ENCODE assay signal across 1 cellular context in the genomic region with DNA sequence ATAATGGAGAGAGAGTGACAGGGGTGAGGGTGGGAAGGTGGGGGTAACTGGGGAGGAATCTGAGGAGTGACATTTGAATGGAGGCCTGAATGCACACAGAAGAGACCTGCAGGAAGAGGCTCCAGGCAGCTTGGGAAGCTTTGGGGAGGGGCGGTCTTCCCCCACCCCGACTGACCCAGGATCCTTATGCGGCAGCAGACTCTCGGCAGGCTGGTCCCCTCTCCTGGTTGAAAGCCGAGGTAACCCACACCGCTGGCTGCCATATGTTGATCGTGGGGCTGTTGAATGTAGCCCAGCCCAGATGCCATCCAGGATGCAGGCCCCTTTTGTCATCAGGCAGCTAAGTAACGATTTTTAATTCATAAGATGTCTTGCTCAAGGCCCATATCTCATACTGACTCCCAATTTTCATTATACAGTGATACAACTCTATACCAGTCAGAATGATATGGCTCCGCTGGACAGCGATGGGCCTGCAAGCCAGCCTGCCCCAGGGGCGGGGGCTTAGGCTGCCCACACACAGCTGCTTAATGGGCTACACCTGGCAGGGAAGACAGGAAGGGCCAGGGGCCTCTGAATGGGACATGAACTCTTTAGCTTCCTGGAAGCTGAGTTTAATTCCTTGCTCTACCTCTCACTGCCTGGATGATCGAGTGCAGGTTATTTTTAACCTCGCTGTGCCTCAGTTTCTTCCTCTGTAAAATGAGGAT.
TF ChIP-seq lines count a peak whose summit lies in the region.

No MANE protein-coding gene starts in this region.

TF ChIP-seq in GM23338, 12 proteins besides CTCF, POLR2A, EP300 and RAD21:
- TF ChIP-seq, protein P1, sequence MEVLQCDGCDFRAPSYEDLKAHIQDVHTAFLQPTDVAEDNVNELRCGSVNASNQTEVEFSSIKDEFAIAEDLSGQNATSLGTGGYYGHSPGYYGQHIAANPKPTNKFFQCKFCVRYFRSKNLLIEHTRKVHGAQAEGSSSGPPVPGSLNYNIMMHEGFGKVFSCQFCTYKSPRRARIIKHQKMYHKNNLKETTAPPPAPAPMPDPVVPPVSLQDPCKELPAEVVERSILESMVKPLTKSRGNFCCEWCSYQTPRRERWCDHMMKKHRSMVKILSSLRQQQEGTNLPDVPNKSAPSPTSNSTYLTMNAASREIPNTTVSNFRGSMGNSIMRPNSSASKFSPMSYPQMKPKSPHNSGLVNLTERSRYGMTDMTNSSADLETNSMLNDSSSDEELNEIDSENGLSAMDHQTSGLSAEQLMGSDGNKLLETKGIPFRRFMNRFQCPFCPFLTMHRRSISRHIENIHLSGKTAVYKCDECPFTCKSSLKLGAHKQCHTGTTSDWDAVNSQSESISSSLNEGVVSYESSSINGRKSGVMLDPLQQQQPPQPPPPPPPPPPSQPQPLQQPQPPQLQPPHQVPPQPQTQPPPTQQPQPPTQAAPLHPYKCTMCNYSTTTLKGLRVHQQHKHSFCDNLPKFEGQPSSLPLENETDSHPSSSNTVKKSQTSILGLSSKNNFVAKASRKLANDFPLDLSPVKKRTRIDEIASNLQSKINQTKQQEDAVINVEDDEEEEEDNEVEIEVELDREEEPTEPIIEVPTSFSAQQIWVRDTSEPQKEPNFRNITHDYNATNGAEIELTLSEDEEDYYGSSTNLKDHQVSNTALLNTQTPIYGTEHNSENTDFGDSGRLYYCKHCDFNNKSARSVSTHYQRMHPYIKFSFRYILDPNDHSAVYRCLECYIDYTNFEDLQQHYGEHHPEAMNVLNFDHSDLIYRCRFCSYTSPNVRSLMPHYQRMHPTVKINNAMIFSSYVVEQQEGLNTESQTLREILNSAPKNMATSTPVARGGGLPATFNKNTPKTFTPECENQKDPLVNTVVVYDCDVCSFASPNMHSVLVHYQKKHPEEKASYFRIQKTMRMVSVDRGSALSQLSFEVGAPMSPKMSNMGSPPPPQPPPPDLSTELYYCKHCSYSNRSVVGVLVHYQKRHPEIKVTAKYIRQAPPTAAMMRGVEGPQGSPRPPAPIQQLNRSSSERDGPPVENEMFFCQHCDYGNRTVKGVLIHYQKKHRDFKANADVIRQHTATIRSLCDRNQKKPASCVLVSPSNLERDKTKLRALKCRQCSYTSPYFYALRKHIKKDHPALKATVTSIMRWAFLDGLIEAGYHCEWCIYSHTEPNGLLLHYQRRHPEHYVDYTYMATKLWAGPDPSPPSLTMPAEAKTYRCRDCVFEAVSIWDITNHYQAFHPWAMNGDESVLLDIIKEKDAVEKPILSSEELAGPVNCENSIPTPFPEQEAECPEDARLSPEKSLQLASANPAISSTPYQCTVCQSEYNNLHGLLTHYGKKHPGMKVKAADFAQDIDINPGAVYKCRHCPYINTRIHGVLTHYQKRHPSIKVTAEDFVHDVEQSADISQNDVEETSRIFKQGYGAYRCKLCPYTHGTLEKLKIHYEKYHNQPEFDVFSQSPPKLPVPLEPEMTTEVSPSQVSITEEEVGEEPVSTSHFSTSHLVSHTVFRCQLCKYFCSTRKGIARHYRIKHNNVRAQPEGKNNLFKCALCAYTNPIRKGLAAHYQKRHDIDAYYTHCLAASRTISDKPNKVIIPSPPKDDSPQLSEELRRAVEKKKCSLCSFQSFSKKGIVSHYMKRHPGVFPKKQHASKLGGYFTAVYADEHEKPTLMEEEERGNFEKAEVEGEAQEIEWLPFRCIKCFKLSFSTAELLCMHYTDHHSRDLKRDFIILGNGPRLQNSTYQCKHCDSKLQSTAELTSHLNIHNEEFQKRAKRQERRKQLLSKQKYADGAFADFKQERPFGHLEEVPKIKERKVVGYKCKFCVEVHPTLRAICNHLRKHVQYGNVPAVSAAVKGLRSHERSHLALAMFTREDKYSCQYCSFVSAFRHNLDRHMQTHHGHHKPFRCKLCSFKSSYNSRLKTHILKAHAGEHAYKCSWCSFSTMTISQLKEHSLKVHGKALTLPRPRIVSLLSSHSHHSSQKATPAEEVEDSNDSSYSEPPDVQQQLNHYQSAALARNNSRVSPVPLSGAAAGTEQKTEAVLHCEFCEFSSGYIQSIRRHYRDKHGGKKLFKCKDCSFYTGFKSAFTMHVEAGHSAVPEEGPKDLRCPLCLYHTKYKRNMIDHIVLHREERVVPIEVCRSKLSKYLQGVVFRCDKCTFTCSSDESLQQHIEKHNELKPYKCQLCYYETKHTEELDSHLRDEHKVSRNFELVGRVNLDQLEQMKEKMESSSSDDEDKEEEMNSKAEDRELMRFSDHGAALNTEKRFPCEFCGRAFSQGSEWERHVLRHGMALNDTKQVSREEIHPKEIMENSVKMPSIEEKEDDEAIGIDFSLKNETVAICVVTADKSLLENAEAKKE (CRISPR knock-in tag; IDR thresholded peaks at IDR 0.05) = no peak
- TF ChIP-seq, protein P2, sequence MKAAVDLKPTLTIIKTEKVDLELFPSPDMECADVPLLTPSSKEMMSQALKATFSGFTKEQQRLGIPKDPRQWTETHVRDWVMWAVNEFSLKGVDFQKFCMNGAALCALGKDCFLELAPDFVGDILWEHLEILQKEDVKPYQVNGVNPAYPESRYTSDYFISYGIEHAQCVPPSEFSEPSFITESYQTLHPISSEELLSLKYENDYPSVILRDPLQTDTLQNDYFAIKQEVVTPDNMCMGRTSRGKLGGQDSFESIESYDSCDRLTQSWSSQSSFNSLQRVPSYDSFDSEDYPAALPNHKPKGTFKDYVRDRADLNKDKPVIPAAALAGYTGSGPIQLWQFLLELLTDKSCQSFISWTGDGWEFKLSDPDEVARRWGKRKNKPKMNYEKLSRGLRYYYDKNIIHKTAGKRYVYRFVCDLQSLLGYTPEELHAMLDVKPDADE (IDR thresholded peaks at IDR 0.05) = no peak
- TF ChIP-seq CREB1 (CRISPR knock-in tag; IDR thresholded peaks at IDR 0.05; ENCODE audit: low read depth) (no peak), STAT1 (IDR thresholded peaks at IDR 0.05; ENCODE audit: unreplicated experiment) (no peak), ZNF331 (CRISPR knock-in tag; IDR thresholded peaks at IDR 0.05; ENCODE audit: low read depth) (no peak), ZNF114 (CRISPR knock-in tag; IDR thresholded peaks at IDR 0.05) (no peak), JUNB (IDR thresholded peaks at IDR 0.05; ENCODE audit: unreplicated experiment) (no peak), POLR2AphosphoS5 (IDR thresholded peaks at IDR 0.05; ENCODE audit: low read depth) (no peak), EZH2 (IDR thresholded peaks at IDR 0.05; ENCODE audit: low read depth, unreplicated experiment) (no peak), NANOG (IDR thresholded peaks at IDR 0.05; ENCODE audit: borderline replicate concordance) (no peak), EZH2phosphoT487 (IDR thresholded peaks at IDR 0.05; ENCODE audit: unreplicated experiment) (no peak)
- TF ChIP-seq, protein P3, sequence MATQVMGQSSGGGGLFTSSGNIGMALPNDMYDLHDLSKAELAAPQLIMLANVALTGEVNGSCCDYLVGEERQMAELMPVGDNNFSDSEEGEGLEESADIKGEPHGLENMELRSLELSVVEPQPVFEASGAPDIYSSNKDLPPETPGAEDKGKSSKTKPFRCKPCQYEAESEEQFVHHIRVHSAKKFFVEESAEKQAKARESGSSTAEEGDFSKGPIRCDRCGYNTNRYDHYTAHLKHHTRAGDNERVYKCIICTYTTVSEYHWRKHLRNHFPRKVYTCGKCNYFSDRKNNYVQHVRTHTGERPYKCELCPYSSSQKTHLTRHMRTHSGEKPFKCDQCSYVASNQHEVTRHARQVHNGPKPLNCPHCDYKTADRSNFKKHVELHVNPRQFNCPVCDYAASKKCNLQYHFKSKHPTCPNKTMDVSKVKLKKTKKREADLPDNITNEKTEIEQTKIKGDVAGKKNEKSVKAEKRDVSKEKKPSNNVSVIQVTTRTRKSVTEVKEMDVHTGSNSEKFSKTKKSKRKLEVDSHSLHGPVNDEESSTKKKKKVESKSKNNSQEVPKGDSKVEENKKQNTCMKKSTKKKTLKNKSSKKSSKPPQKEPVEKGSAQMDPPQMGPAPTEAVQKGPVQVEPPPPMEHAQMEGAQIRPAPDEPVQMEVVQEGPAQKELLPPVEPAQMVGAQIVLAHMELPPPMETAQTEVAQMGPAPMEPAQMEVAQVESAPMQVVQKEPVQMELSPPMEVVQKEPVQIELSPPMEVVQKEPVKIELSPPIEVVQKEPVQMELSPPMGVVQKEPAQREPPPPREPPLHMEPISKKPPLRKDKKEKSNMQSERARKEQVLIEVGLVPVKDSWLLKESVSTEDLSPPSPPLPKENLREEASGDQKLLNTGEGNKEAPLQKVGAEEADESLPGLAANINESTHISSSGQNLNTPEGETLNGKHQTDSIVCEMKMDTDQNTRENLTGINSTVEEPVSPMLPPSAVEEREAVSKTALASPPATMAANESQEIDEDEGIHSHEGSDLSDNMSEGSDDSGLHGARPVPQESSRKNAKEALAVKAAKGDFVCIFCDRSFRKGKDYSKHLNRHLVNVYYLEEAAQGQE (IDR thresholded peaks at IDR 0.05; ENCODE audit: unreplicated experiment) = no peak
